14 cellular contexts compared by ENCODE assay signal in the genomic region with DNA sequence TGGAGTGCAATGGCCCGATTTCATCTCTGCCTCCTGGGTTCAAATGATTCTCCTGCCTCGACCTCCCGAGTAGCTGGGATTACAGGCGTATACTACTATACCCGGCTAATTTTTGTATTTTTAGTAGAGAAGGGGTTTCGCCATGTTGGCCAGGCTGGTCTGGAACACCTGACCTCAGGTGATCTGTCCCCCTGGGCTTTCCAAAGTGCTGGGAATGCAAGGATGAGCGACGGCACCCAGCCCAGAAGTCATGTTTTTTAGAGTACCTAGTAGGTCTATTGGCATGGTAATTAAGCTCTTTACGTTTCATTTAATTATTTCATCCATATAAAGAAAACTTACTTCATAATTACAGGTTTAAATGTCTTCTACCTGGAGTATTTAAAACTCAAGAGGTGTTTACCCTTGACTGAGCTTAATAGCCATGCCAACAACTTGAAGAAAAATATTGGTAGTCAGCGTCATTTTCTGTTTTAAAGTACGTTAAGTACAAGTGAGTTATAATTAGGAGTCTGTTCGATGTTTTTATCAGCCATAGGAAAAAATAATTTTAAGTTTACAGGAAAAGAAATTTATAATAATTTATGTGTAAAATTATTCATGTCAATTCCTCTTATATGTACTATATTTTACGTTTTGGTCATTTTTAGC. TPM values are rescaled to one million over a fixed set of nuclear protein-coding genes. Genes with fewer than 3 reads are reported as not detected.
DNase-seq lines count a peak whose midpoint lies in the region; ATAC-seq and TF ChIP-seq lines count a peak whose summit lies in the region.
"Had no signal": no experiment of that assay in that cellular context is flagged by ENCODE, and none has a peak within 500 bp of the region (broad histone marks: within the 10 kb centered on the region; RNA-seq: fewer than 3 reads in every experiment).

No MANE protein-coding gene starts in this region.

- H3K4me2 ChIP-seq in SU-DHL-6 (ENCODE audit: low read depth, low read length, poor library complexity, severe bottlenecking), result peak overlapping the region; percentile 100

- no peak for ATAC-seq in CD4-positive, alpha-beta T cell (ENCODE audit: poor library complexity)
- ATAC-seq in psoas muscle, result no peak
- no peak for ATAC-seq in GM21447 (IDR thresholded peaks at IDR 0.05; ENCODE audit: unreplicated experiment)
- ATAC-seq in GM21619 (IDR thresholded peaks at IDR 0.05; ENCODE audit: unreplicated experiment), result no peak

- H3K4me3 ChIP-seq in GM08714 (ENCODE audit: low read length) (peak overlapping the region; percentile 25; the same call in 1 of the 2 replicates), SU-DHL-6 (ENCODE audit: insufficient read depth, low read length, poor library complexity, severe bottlenecking) (peak overlapping the region; percentile 92), psoas muscle (no peak overlapping the region)
- H3K4me3 ChIP-seq: breast epithelium, lung had no signal

- no peaks in the 10 kb centered on the region for H3K27me3 ChIP-seq in CD4-positive, alpha-beta T cell (ENCODE audit: control insufficient read depth, insufficient read depth, low read length)
- H3K27me3 ChIP-seq in SU-DHL-6 (ENCODE audit: low read length) (no peaks in the 10 kb centered on the region), psoas muscle (ENCODE audit: insufficient read depth in 3 of 3, low read length in 2 of 3) (no peaks in the 10 kb centered on the region)
- H3K27me3 ChIP-seq: breast epithelium, MG63 had no signal

- H3K4me1 ChIP-seq in psoas muscle, result peaks cover 9% of the 10 kb centered on the region
- H3K4me1 ChIP-seq: breast epithelium had no signal

- H3K36me3 ChIP-seq in SU-DHL-6 (ENCODE audit: low read length), result peaks cover 27% of the 10 kb centered on the region
- H3K36me3 ChIP-seq in psoas muscle (ENCODE audit: insufficient read depth in 1 of 2, low read depth in 1 of 2), result peaks cover 0 to 10% of the 10 kb centered on the region in 2 donors
- H3K36me3 ChIP-seq: breast epithelium had no signal

- no peaks in the 10 kb centered on the region for H3K27me3 Mint-ChIP-seq in CD4-positive, alpha-beta T cell
- peaks cover 12 to 17% (median 17%) of the 10 kb centered on the region in 3 donors for H3K27me3 Mint-ChIP-seq in immature natural killer cell (ENCODE audit: low read depth in 3 of 3)

- H3K9ac ChIP-seq in SU-DHL-6 (ENCODE audit: low read length), result peak overlapping the region; percentile 100

- no peaks in the 10 kb centered on the region for H3K9me3 ChIP-seq in CD4-positive, alpha-beta T cell (ENCODE audit: control insufficient read depth, low read length)
- H3K9me3 ChIP-seq in SU-DHL-6 (ENCODE audit: insufficient read depth, low read length) (no peaks in the 10 kb centered on the region), psoas muscle (no peaks in the 10 kb centered on the region)
- H3K9me3 ChIP-seq: breast epithelium, MG63 had no signal

- no peak overlapping the region for H2AFZ ChIP-seq in SU-DHL-6 (ENCODE audit: low read depth, low read length, severe bottlenecking)

- H3K27ac ChIP-seq in CD4-positive, alpha-beta T cell (ENCODE audit: low read depth, low read length), result no peak overlapping the region
- H3K27ac ChIP-seq in SU-DHL-6 (ENCODE audit: low read depth, low read length) (peak overlapping the region; percentile 98), psoas muscle (no peak overlapping the region)
- H3K27ac ChIP-seq: breast epithelium had no signal

- H3K36me3 Mint-ChIP-seq in CD4-positive, alpha-beta T cell (ENCODE audit: low read depth), result peaks cover 48% of the 10 kb centered on the region
- H3K36me3 Mint-ChIP-seq in immature natural killer cell, result peaks cover 0 to 4% (median 3%) of the 10 kb centered on the region in 3 donors

- CTCF ChIA-PET in CD4-positive, alpha-beta T cell (lab: Charles Lee), result interaction anchor here (0.7 to 8.1 kb wide), 3 partner anchors 13 to 26 kb away, joined by 3 to 117 read pairs (median 3); no protein-coding TSS in a partner anchor

- H3K27ac Mint-ChIP-seq in CD4-positive, alpha-beta T cell, result peak overlapping the region; percentile 86
- H3K27ac Mint-ChIP-seq in immature natural killer cell, result peak overlapping the region in 3 of 6 donors; percentile 29 to 62 (median 50)

- H3K4me3 Mint-ChIP-seq in CD4-positive, alpha-beta T cell, result peak overlapping the region; percentile 85
- peak overlapping the region in 4 of 5 donors; percentile 44 to 78 (median 58) for H3K4me3 Mint-ChIP-seq in immature natural killer cell

- H4K20me1 ChIP-seq in SU-DHL-6 (ENCODE audit: low read depth, low read length), result peaks cover 24% of the 10 kb centered on the region

- peaks cover 65% of the 10 kb centered on the region for H3K4me1 Mint-ChIP-seq in CD4-positive, alpha-beta T cell (ENCODE audit: low read depth)
- peaks cover 55 to 72% of the 10 kb centered on the region in 2 donors for H3K4me1 Mint-ChIP-seq in immature natural killer cell

- no peak for DNase-seq in CD4-positive, alpha-beta T cell
- DNase-seq in immature natural killer cell, result no peak
- DNase-seq in psoas muscle, result no peak
- DNase-seq in NCI-H2227 treated with DMSO at 0.1 percent for 48 hours (lab: John Stamatoyannopoulos, UW), result no peak
- DNase-seq: DMS53, hypothalamus, MG63, posterior cingulate gyrus had no signal

- WGBS in psoas muscle, 3 donors, result 85 to 90% (median 90%) methylated on average over 13 of the region's 13 CpGs

- no peak for TF ChIP-seq CTCF in CD4-positive, alpha-beta T cell (IDR thresholded peaks at IDR 0.05)
- TF ChIP-seq CTCF in SU-DHL-6 (IDR thresholded peaks at IDR 0.05; ENCODE audit: insufficient read depth, low read length, poor library complexity, severe bottlenecking), result no peak
- no peak for TF ChIP-seq CTCF in psoas muscle (IDR thresholded peaks at IDR 0.05)

- H3K9me2 ChIP-seq in SU-DHL-6 (replicated peaks; ENCODE audit: insufficient read depth, low read length), result no peaks in the 10 kb centered on the region

- H3F3A ChIP-seq in SU-DHL-6 (ENCODE audit: insufficient read depth), result peaks cover 32% of the 10 kb centered on the region; the same call in 1 of the 2 replicates

- H3K9me3 Mint-ChIP-seq in CD4-positive, alpha-beta T cell, result no peaks in the 10 kb centered on the region
- no peaks in the 10 kb centered on the region for H3K9me3 Mint-ChIP-seq in immature natural killer cell

- intact Hi-C loops in CD4-positive, alpha-beta T cell (cut with DNase I, micrococcal nuclease), result loop anchor here (5.0 to 10.0 kb wide), 4 partner anchors 73 to 1625 kb away; partner anchors contain the start of genes APAF1 (in 1 of the 2), BLTP3B (in 1 of the 2) and SLC25A3 (in 1 of the 2)
- intact Hi-C loops in psoas muscle (cut with DNase I), result loop anchor here in 1 of 2 donors (10.0 kb wide), 1 partner anchor 95 kb away; no protein-coding TSS in a partner anchor

- H3K79me2 ChIP-seq in SU-DHL-6 (ENCODE audit: insufficient read depth, low read length), result peaks cover 97% of the 10 kb centered on the region

- POLR2A ChIA-PET in CD4-positive, alpha-beta T cell (lab: Charles Lee), result interaction anchor here (1.1 kb wide), 1 partner anchor 74 kb away, joined by 3 read pairs; the partner anchor contains the start of gene SLC25A3

RNA-seq across cellular contexts. Expression of gene TMPO, which starts 4.0 kb away (rescaled TPM):
- 10 to 100 TPM; 64.1 to 73.3 TPM for total RNA-seq in CD4-positive, alpha-beta T cell
- polyA plus RNA-seq in immature natural killer cell (10 to 100 TPM; 25.6 to 43.7 (median 35.9) TPM), psoas muscle (10 to 100 TPM in 1 of 3 donors, 1 to 10 TPM in 2; 5.9 to 13.1 (median 7.9) TPM)
- 10 to 100 TPM in 2 of 4 donors, 1 to 10 TPM in 2; 9.1 to 15.9 (median 10.8) TPM for total RNA-seq in psoas muscle
